11 cellular contexts compared by ENCODE assay signal in genomic region chr1:229111703-229112319, GRCh38.
"Had no signal": no experiment of that assay in that cellular context is flagged by ENCODE, and none has a peak within 500 bp of the region (broad histone marks: within the 10 kb centered on the region; RNA-seq: fewer than 3 reads in every experiment).

No MANE protein-coding gene starts in this region.

- H3K27me3 ChIP-seq: hepatocyte, tibial nerve, vagina had no signal

- H3K9me3 ChIP-seq: tibial nerve, vagina had no signal

- H3K27ac Mint-ChIP-seq: activated naive CD8-positive, alpha-beta T cell treated with anti-CD3 and anti-CD28 coated beads for 36 hours; activated T-helper 1 cell treated with anti-CD3 and anti-CD28 coated beads, Interleukin-12 subunit alpha, Interleukin-12 subunit beta, Interleukin-2, Interleukin-4 antibody, amounts not matched to agents 30 ng/mL and 10 ng/mL and 1 ng/mL, durations not matched to agents 14 hours and 24 hours and 36 hours; endodermal cell had no signal

- ATAC-seq: activated CD4-positive, CD25-positive, alpha-beta regulatory T cell treated with anti-CD3 and anti-CD28 coated beads, Interleukin-2, amount 50 U/mL, for 24 hours; left ventricle myocardium superior had no signal

- H3K27me3 Mint-ChIP-seq: activated naive CD8-positive, alpha-beta T cell treated with anti-CD3 and anti-CD28 coated beads for 36 hours had no signal

- H3K4me3 ChIP-seq: dorsolateral prefrontal cortex, hepatocyte, tibial nerve, vagina had no signal

- H3K36me3 ChIP-seq: tibial nerve, vagina had no signal

- H3K36me3 Mint-ChIP-seq: activated naive CD8-positive, alpha-beta T cell treated with anti-CD3 and anti-CD28 coated beads for 36 hours had no signal

- H3K4me3 Mint-ChIP-seq: activated naive CD8-positive, alpha-beta T cell treated with anti-CD3 and anti-CD28 coated beads for 36 hours; activated T-helper 1 cell treated with anti-CD3 and anti-CD28 coated beads, Interleukin-12 subunit alpha, Interleukin-12 subunit beta, Interleukin-2, Interleukin-4 antibody, amounts not matched to agents 30 ng/mL and 10 ng/mL and 1 ng/mL, durations not matched to agents 14 hours and 24 hours and 36 hours; endodermal cell had no signal

- H3K4me1 Mint-ChIP-seq: activated naive CD8-positive, alpha-beta T cell treated with anti-CD3 and anti-CD28 coated beads for 36 hours had no signal

- H3K4me2 ChIP-seq: hepatocyte had no signal

- DNase-seq: activated naive CD8-positive, alpha-beta T cell treated with anti-CD3 and anti-CD28 coated beads for 36 hours; anterior cingulate cortex; dorsolateral prefrontal cortex; endodermal cell; left ventricle myocardium superior; stimulated activated CD4-positive, alpha-beta T cell treated with anti-CD3 and anti-CD28 coated beads, Interleukin-1b, Interleukin-23, amount 100 ng/mL, for 48 hours had no signal

- H3K9me3 Mint-ChIP-seq: activated naive CD8-positive, alpha-beta T cell treated with anti-CD3 and anti-CD28 coated beads for 36 hours; activated T-helper 1 cell treated with anti-CD3 and anti-CD28 coated beads, Interleukin-12 subunit alpha, Interleukin-12 subunit beta, Interleukin-2, Interleukin-4 antibody, amounts not matched to agents 30 ng/mL and 10 ng/mL and 1 ng/mL, durations not matched to agents 14 hours and 24 hours and 36 hours had no signal

- H3K27ac ChIP-seq: dorsolateral prefrontal cortex, hepatocyte, tibial nerve, vagina had no signal

- H3K79me2 ChIP-seq: hepatocyte had no signal

- H2AFZ ChIP-seq: hepatocyte had no signal
